1 cellular context compared by ENCODE assay signal in the genomic region with DNA sequence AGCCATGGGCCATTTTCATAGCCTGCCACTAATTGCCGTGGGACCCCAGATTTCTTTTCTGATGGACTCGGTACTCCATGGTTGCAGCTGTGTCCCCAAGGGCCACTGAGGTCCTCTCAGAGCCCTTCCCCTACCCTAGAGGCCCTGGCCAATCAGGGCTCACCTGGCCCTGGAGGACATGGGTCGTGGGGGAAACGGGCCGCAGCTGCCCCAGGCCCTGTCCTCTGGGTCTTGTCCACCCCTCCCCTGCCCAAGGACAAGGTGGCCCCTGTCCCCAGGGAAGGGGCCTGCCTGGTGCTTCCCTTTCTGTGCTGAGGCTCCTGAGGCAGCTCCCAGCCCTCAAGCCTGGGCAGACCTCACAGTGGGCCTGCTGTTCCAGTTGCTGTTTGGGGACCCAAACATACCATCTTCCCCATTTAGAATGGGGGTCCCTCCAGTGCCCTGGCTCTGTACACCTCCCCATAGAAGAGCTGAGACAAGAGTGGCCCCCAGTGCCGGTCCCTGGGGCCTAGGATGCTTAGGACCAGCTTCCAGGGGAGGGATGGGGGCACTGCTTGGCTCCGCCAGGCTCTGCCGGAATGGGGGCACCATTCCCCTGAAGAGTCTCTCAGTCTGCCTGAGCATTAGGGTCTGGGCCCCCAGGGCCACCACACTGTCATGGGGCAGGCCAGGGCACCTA.
TF ChIP-seq lines count a peak whose summit lies in the region.

No MANE protein-coding gene starts in this region.

TF ChIP-seq in SK-N-SH treated with all-trans-retinoic acid at 6 μM for 48 hours, 23 proteins besides CTCF, POLR2A, EP300 and RAD21 (continued from another document):
- TF ChIP-seq, protein P1, sequence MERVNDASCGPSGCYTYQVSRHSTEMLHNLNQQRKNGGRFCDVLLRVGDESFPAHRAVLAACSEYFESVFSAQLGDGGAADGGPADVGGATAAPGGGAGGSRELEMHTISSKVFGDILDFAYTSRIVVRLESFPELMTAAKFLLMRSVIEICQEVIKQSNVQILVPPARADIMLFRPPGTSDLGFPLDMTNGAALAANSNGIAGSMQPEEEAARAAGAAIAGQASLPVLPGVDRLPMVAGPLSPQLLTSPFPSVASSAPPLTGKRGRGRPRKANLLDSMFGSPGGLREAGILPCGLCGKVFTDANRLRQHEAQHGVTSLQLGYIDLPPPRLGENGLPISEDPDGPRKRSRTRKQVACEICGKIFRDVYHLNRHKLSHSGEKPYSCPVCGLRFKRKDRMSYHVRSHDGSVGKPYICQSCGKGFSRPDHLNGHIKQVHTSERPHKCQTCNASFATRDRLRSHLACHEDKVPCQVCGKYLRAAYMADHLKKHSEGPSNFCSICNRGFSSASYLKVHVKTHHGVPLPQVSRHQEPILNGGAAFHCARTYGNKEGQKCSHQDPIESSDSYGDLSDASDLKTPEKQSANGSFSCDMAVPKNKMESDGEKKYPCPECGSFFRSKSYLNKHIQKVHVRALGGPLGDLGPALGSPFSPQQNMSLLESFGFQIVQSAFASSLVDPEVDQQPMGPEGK (CRISPR knock-in tag; IDR thresholded peaks at IDR 0.05; ENCODE audit: borderline replicate concordance) = no peak
- TF ChIP-seq ISL1 (CRISPR knock-in tag; IDR thresholded peaks at IDR 0.05) (no peak), ZNF70 (CRISPR knock-in tag; IDR thresholded peaks at IDR 0.05) (no peak), RARB (CRISPR knock-in tag; IDR thresholded peaks at IDR 0.05) (no peak), ZNF8 (CRISPR knock-in tag; IDR thresholded peaks at IDR 0.05) (no peak)
